In the genomic region with DNA sequence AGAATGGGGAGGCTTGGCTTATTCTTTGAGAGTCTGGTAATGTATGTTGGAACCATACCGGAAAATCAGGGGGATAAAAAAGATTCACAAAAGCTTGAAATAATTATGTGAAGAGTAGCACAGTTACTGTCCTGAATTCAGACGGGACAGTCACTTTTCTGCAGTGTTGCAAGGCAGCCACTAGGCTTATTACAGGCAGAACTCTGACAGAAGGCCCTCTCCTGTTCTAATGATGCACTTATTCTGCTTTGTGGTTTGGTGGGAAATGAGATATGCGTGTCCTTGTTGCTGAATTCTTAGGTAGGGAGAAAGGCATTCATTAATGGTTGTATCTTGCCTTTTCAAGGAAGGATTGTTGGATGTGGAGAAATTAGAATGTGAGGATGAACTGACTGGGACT, we compare ENCODE assay signal across 8 cellular contexts. TPM values are rescaled to one million over a fixed set of nuclear protein-coding genes. Genes with fewer than 3 reads are reported as not detected.
A peak's percentile ranks its signal among the peaks of the same experiment; 100 is the strongest.
DNase-seq lines count a peak whose midpoint lies in the region; ATAC-seq and TF ChIP-seq lines count a peak whose summit lies in the region.

No MANE protein-coding gene starts in this region.

- no peaks in the 10 kb centered on the region for H3K36me3 ChIP-seq in body of pancreas (replicated peaks in 1 of 2; ENCODE audit: insufficient read depth in 1 of 2, low read depth in 2 of 2)

- H3K27me3 ChIP-seq in body of pancreas: no peaks in the 10 kb centered on the region

- peaks cover 6% of the 10 kb centered on the region for H3K4me1 ChIP-seq in body of pancreas

- DNase-seq in AG08396 (ENCODE audit: low spot score) (peak; percentile 13), body of pancreas (no peak), retinal pigment epithelial cell (ENCODE audit: low read depth) (no peak), epidermal melanocyte (ENCODE audit: insufficient read length, low spot score) (no peak), ecto neural progenitor cell (ENCODE audit: low spot score) (no peak), NCI-H345 (lab: John Stamatoyannopoulos, UW) (no peak)

- ATAC-seq in GM19025 (IDR thresholded peaks at IDR 0.05; ENCODE audit: low read depth, unreplicated experiment): peak; percentile 66
- peak; percentile 87 for ATAC-seq in HG03432 (IDR thresholded peaks at IDR 0.05; ENCODE audit: unreplicated experiment)
- ATAC-seq in body of pancreas: no peak

- no peaks in the 10 kb centered on the region for H3K9me3 ChIP-seq in body of pancreas

- intact Hi-C loops in body of pancreas (cut with DNase I): no loop called here

- WGBS in body of pancreas, 2 donors: 73 to 83% methylated on average over 3 of the region's 3 CpGs

- H3K27ac ChIP-seq in body of pancreas: no peak overlapping the region

- no peak for TF ChIP-seq POLR2A in body of pancreas (IDR thresholded peaks at IDR 0.05)

- TF ChIP-seq CTCF in body of pancreas (IDR thresholded peaks at IDR 0.05) (peak in 4 of 7 experiments; percentile 10 to 33 (median 21)), retinal pigment epithelial cell (conservative IDR thresholded peaks at IDR 0.05; ENCODE audit: low read depth, low read length) (peak; percentile 66)

- H3K4me3 ChIP-seq in body of pancreas (no peak overlapping the region), retinal pigment epithelial cell (ENCODE audit: low read length) (no peak overlapping the region)

RNA-seq across cellular contexts. Expression of a gene that starts 37.2 kb away (rescaled TPM):
- total RNA-seq in body of pancreas: 10 to 100 TPM in 1 of 2 donors, 1 to 10 TPM in 1; 9.6 to 11.9 TPM
